8 cellular contexts compared by ENCODE assay signal in genomic region chr6:143510991-143511891, GRCh38. TPM values are rescaled to one million over a fixed set of nuclear protein-coding genes. Genes with fewer than 3 reads are reported as not detected.
A peak's percentile ranks its signal among the peaks of the same experiment; 100 is the strongest.
DNase-seq lines count a peak whose midpoint lies in the region; ATAC-seq, FAIRE-seq and TF ChIP-seq lines count a peak whose summit lies in the region.

TSS of gene FUCA2 (minus strand) at chr6:143511720. CDS start at chr6:143511634, 86 bp downstream.

- H3K4me1 ChIP-seq in BLaER1 treated with 17β-estradiol and CSF1 and Interleukin-3, amounts not matched to agents 10 nM and 100 nM, result peaks cover 8 to 14% (median 11%) of the 10 kb centered on the region in 10 experiments; a peak in 17 of 20 replicates

- CTCF ChIA-PET in RWPE1 (lab: Yijun Ruan, JAX), result interaction anchor here (0.6 to 1.0 kb wide), 4 partner anchors 27 to 643 kb away, joined by 3 to 6 read pairs (median 4); no protein-coding TSS in a partner anchor

- H3K27me3 Mint-ChIP-seq in nephron progenitor cell (ENCODE audit: low read depth, poor library complexity), result peaks cover 12% of the 10 kb centered on the region

- peak within 1 kb of the TSS in 10 of 11 experiments; percentile 25 to 74 (median 48); a peak in 16 of 22 replicates for H3K27ac ChIP-seq in BLaER1 treated with 17β-estradiol and CSF1 and Interleukin-3, amounts not matched to agents 10 nM and 100 nM
- peak within 1 kb of the TSS; percentile 77 for H3K27ac ChIP-seq in RWPE1

- no peaks in the 10 kb centered on the region for H4K20me1 ChIP-seq in BLaER1 treated with 17β-estradiol and CSF1 and Interleukin-3, amounts not matched to agents 10 nM and 100 nM

- peaks cover 9 to 18% (median 14%) of the 10 kb centered on the region in 11 experiments; a peak in 21 of 22 replicates for H3K9me3 ChIP-seq in BLaER1 treated with 17β-estradiol and CSF1 and Interleukin-3, amounts not matched to agents 10 nM and 100 nM (replicated peaks in 1 of 11)

- no peaks in the 10 kb centered on the region for H3K9me3 Mint-ChIP-seq in nephron progenitor cell

- ATAC-seq in HG03457 (IDR thresholded peaks at IDR 0.05; ENCODE audit: unreplicated experiment), result peak; percentile 51
- ATAC-seq in stimulated activated naive CD8-positive, alpha-beta T cell treated with anti-CD3 and anti-CD28 coated beads, Interleukin-15, Interleukin-2, amounts not matched to agents 100 U/mL and 50 U/mL, for 24 hours, result peak; percentile 83

- H3K4me3 Mint-ChIP-seq in nephron progenitor cell, result peak within 1 kb of the TSS; percentile 86

- peaks cover 34% of the 10 kb centered on the region for H3K36me3 Mint-ChIP-seq in nephron progenitor cell (ENCODE audit: low read depth)

- POLR2A ChIA-PET in RWPE1 (lab: Yijun Ruan, JAX; ENCODE audit: low non-redundant PET), result no interaction called here

- H3K36me3 ChIP-seq in BLaER1 treated with 17β-estradiol and CSF1 and Interleukin-3, amounts not matched to agents 10 nM and 100 nM, result 0 out of 22 replicates have a peak, but pooled peaks cover 0 to 5% (median 0%) of the 10 kb centered on the region in 11 experiments

- peak within 1 kb of the TSS; percentile 30 to 73 (median 66); a peak in 21 of 22 replicates for H3K9ac ChIP-seq in BLaER1 treated with 17β-estradiol and CSF1 and Interleukin-3, amounts not matched to agents 10 nM and 100 nM

- peak within 1 kb of the TSS; percentile 46 to 68 (median 54) for H3K4me3 ChIP-seq in BLaER1 treated with 17β-estradiol and CSF1 and Interleukin-3, amounts not matched to agents 10 nM and 100 nM
- peak within 1 kb of the TSS; percentile 79 for H3K4me3 ChIP-seq in fibroblast of villous mesenchyme (ENCODE audit: low read depth, low read length)

- peak within 1 kb of the TSS; percentile 67 to 87 (median 77) for H3K4me2 ChIP-seq in BLaER1 treated with 17β-estradiol and CSF1 and Interleukin-3, amounts not matched to agents 10 nM and 100 nM

- H3K4me1 Mint-ChIP-seq in nephron progenitor cell, result peaks cover 37% of the 10 kb centered on the region

- FAIRE-seq in GM19239 (lab: Jason Lieb, UNC), result peak; percentile 92

- TF ChIP-seq CTCF in RWPE1 (conservative IDR thresholded peaks at IDR 0.05; ENCODE audit: low read depth) (no peak), fibroblast of villous mesenchyme (IDR thresholded peaks at IDR 0.05; ENCODE audit: insufficient read depth, low read depth, low read length) (no peak), nephron progenitor cell (IDR thresholded peaks at IDR 0.05) (no peak)

- no peak within 1 kb of the TSS for H3K27ac Mint-ChIP-seq in nephron progenitor cell

- DNase-seq in GM19239 (ENCODE audit: insufficient read length, low spot score) (peak; percentile 46), RWPE1 (ENCODE audit: low spot score) (peak; percentile 67), activated gamma-delta T cell treated with Interleukin-2 at 50 U/mL for 16 hours (peak; percentile 57), fibroblast of villous mesenchyme (ENCODE audit: low read depth) (peak; percentile 91), nephron progenitor cell (peak; percentile 78)
- DNase-seq in stimulated activated naive CD8-positive, alpha-beta T cell treated with anti-CD3 and anti-CD28 coated beads, Interleukin-15, Interleukin-2, amounts not matched to agents 100 U/mL and 50 U/mL, for 24 hours, result peak; percentile 72

- H3K27me3 ChIP-seq in BLaER1 treated with 17β-estradiol and CSF1 and Interleukin-3, amounts not matched to agents 10 nM and 100 nM, result peaks cover 7 to 17% (median 13%) of the 10 kb centered on the region in 11 experiments; a peak in 21 of 22 replicates

RNA-seq across cellular contexts. Expression of gene FUCA2, which starts in this region (rescaled TPM):
- total RNA-seq in fibroblast of villous mesenchyme, result 54.1 and 58.7 TPM in 2 replicates

Comparison
In these comparisons a context has a peak if more than half of its experiments do, and no peak if none do; other contexts are left out.
1. Peak in every context shown above with its lines: DNase-seq, ATAC-seq, H3K4me3 ChIP-seq and H3K27ac ChIP-seq.